Comparison of ENCODE assay signal across 1 cellular context in the genomic region with DNA sequence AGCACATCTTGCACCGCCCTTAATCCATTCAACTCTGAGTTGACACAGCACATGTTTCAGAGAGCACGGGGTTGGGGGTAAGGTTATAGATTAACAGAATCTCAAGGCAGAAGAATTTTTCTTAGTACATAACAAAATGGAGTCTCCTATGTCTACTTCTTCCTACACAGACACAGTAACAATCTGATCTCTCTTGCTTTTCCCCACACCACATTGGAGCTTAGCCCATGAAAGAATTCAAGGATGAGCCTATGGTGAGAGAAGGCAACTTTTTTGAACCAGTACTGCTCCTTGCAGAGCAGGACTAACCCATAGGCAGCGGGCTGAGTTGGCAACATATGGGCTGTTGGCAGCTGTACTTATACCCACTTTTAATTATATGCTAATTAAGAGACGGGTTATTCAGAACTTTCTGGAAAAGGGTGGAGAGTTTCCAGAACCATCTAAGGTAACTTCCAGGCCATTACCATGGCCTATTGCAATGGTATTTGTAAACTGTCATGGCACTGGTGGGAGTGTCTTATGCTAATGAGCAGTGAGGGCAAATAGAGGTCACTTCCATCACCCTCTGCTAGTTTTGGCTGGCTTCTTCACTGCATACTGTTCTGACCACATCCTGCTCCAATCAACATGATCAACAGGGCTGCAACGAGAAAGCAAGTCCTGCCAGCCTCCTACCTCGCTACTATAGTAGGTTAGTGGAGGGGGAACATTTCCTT.
TF ChIP-seq lines count a peak whose summit lies in the region.

No MANE protein-coding gene starts in this region.

TF ChIP-seq in GM23338, 12 proteins besides CTCF, POLR2A, EP300 and RAD21:
- TF ChIP-seq ETS1 (IDR thresholded peaks at IDR 0.05) = 0 out of 2 replicates have a peak, but pooled peaks have one; percentile 34
- TF ChIP-seq CREB1 (CRISPR knock-in tag; IDR thresholded peaks at IDR 0.05; ENCODE audit: low read depth) = peak; percentile 2; the same call in 1 of the 2 replicates
TF ChIP-seq in GM23338: peak in this region for 2; not testable (repeated sequence) for 10.
